ENCODE assay signal across 30 cellular contexts in the genomic region with DNA sequence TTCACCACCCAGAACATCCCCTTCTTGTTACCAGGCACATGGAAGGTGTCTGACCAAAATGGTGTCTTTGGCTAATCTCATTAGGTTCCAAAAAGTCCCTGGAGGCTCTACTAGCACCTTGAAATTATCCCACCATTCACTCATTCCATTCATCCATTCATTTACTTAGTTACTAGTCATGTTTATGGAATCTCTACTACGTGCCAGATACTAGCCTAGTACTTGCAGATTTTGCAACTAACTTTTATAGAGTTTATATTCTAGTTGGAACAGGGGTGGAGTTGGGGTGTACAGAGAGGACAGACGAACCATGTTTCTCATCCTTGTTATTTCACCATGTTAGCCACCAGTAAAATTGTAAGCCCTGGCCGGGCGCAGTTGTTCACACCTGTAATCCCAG. TPM values are rescaled to one million over a fixed set of nuclear protein-coding genes. Genes with fewer than 3 reads are reported as not detected.
A peak's percentile ranks its signal among the peaks of the same experiment; 100 is the strongest.
DNase-seq lines count a peak whose midpoint lies in the region; FAIRE-seq and TF ChIP-seq lines count a peak whose summit lies in the region.
"Had no signal": no experiment of that assay in that cellular context is flagged by ENCODE, and none has a peak within 500 bp of the region (broad histone marks: within the 10 kb centered on the region; RNA-seq: fewer than 3 reads in every experiment).

No MANE protein-coding gene starts in this region.

- FAIRE-seq in keratinocyte (lab: Jason Lieb, UNC) = no peak
- FAIRE-seq: islet of Langerhans had no signal

- H3K27ac ChIP-seq in Karpas-422 (ENCODE audit: low read length) (no peak overlapping the region), keratinocyte (ENCODE audit: control insufficient read depth, insufficient read depth, low read length) (no peak overlapping the region)
- H3K27ac ChIP-seq: ascending aorta, esophagus squamous epithelium, left ventricle myocardium inferior, spleen, upper lobe of right lung had no signal

- H3K9ac ChIP-seq in Karpas-422 (ENCODE audit: low read length) (no peak overlapping the region), keratinocyte (ENCODE audit: control insufficient read depth, extremely low read depth, insufficient read depth, low read length) (no peak overlapping the region)
- H3K9ac ChIP-seq: SK-N-SH had no signal

- DNase-seq in BJ (ENCODE audit: low read depth) (peak; percentile 46), Karpas-422 (peak; percentile 35), epithelial cell of esophagus (ENCODE audit: low read depth) (peak; percentile 54), keratinocyte (ENCODE audit: low read depth, low spot score) (no peak), NCI-H510A treated with DMSO at 0.1 percent for 48 hours (lab: John Stamatoyannopoulos, UW) (no peak), GF-D8 (lab: John Stamatoyannopoulos, UW) (no peak), GM19240 (ENCODE audit: insufficient read length, low spot score) (no peak), mesenteric fat pad (ENCODE audit: low spot score) (no peak)
- DNase-seq: activated B cell treated with CpG ODN at 0.5 μM for 24 hours; activated CD4-positive, alpha-beta T cell treated with anti-CD3 and anti-CD28 coated beads, Interleukin-2, amount 50 U/mL, for 1 hour; activated effector memory CD4-positive, alpha-beta T cell treated with Interleukin-2 at 50 U/mL for 16 hours; activated naive CD8-positive, alpha-beta T cell treated with anti-CD3 and anti-CD28 coated beads, Interleukin-2, amount 10 ng/mL, durations not matched to agents 7 days and 5 days; activated T-cell treated with anti-CD3 and anti-CD28 coated beads, Interleukin-2, amount 50 U/mL, for 1 hour; DMS79 treated with DMSO at 0.1 percent for 48 hours; esophagus squamous epithelium; H7; left ventricle myocardium inferior; NCI-H1092; NCI-H187; NCI-H2171; NCI-H524; OCI-M1; right cardiac atrium; SK-N-SH; spleen; stimulated activated CD4-positive, alpha-beta T cell treated with anti-CD3 and anti-CD28 coated beads, Interleukin-2, amount 100 ng/mL, for 24 hours; stimulated activated naive CD8-positive, alpha-beta T cell treated with anti-CD3 and anti-CD28 coated beads, Interleukin-15, Interleukin-2, amounts not matched to agents 100 U/mL and 50 U/mL, for 24 hours; upper lobe of right lung had no signal

- TF ChIP-seq CTCF in BJ (IDR thresholded peaks at IDR 0.05; ENCODE audit: insufficient read depth, low read depth, low read length) (no peak), epithelial cell of esophagus (IDR thresholded peaks at IDR 0.05; ENCODE audit: insufficient read depth, low read depth, low read length, missing control alignments) (no peak), keratinocyte (optimal IDR thresholded peaks at IDR 0.05 in 1 of 3, IDR thresholded peaks at IDR 0.05 in 1 of 3, conservative IDR thresholded peaks at IDR 0.05 in 1 of 3; ENCODE audit: extremely low read depth in 1 of 3, insufficient read depth in 2 of 3, low read length in 3 of 3) (no peak)

- POLR2A ChIA-PET in BJ (lab: Charles Lee) = no interaction called here

- H3K27me3 ChIP-seq in BJ (ENCODE audit: control insufficient read depth, insufficient read depth, low read length) (no peaks in the 10 kb centered on the region), Karpas-422 (ENCODE audit: low read length) (no peaks in the 10 kb centered on the region), keratinocyte (ENCODE audit: control insufficient read depth, extremely low read depth, insufficient read depth, low read length) (no peaks in the 10 kb centered on the region)
- H3K27me3 ChIP-seq: ascending aorta, esophagus squamous epithelium, upper lobe of right lung had no signal

- H3K4me1 ChIP-seq in Karpas-422 (ENCODE audit: low read length) (peaks cover 13% of the 10 kb centered on the region), keratinocyte (ENCODE audit: control insufficient read depth, extremely low read depth, insufficient read depth, low read length) (peaks cover 5% of the 10 kb centered on the region)
- H3K4me1 ChIP-seq: ascending aorta, upper lobe of right lung had no signal

- H3K79me2 ChIP-seq in Karpas-422 (ENCODE audit: low read length) (peaks cover 13% of the 10 kb centered on the region), keratinocyte (ENCODE audit: control insufficient read depth, insufficient read depth, low read length) (peaks cover 10% of the 10 kb centered on the region)

- H3K9me1 ChIP-seq in keratinocyte (ENCODE audit: control insufficient read depth, extremely low read depth, insufficient read depth, low read length) = no peaks in the 10 kb centered on the region

- H3K4me3 ChIP-seq in BJ (ENCODE audit: low read depth, low read length) (no peak overlapping the region), Karpas-422 (ENCODE audit: low read length) (no peak overlapping the region), epithelial cell of esophagus (ENCODE audit: low read length) (no peak overlapping the region), keratinocyte (ENCODE audit: control insufficient read depth in 2 of 3, extremely low read depth in 1 of 3, insufficient read depth in 2 of 3, low read depth in 1 of 3, low read length in 3 of 3) (no peak overlapping the region)
- H3K4me3 ChIP-seq: ascending aorta, esophagus squamous epithelium, left ventricle myocardium inferior, spleen, upper lobe of right lung had no signal

- no peak overlapping the region for H3K4me2 ChIP-seq in Karpas-422 (ENCODE audit: low read depth, low read length, poor library complexity, severe bottlenecking)
- H3K4me2 ChIP-seq in keratinocyte (ENCODE audit: control insufficient read depth, extremely low read depth, insufficient read depth, low read depth, low read length) = no peak overlapping the region
- H3K4me2 ChIP-seq: SK-N-SH had no signal

- H3K9me2 ChIP-seq in Karpas-422 (replicated peaks; ENCODE audit: insufficient read depth, low read length) = no peaks in the 10 kb centered on the region
- H3K9me2 ChIP-seq: SK-N-SH had no signal

- no peak overlapping the region for H2AFZ ChIP-seq in Karpas-422 (ENCODE audit: low read length)
- H2AFZ ChIP-seq in keratinocyte (ENCODE audit: control insufficient read depth, low read length) = peak overlapping the region; percentile 19

- CTCF ChIA-PET in BJ (lab: Yijun Ruan, JAX) = no interaction called here

- no peaks in the 10 kb centered on the region for H3K36me3 ChIP-seq in BJ (ENCODE audit: control insufficient read depth, insufficient read depth, low read length)
- H3K36me3 ChIP-seq in Karpas-422 (ENCODE audit: insufficient read depth, low read length) = no peaks in the 10 kb centered on the region
- H3K36me3 ChIP-seq in keratinocyte (ENCODE audit: control insufficient read depth in 2 of 2, extremely low read depth in 1 of 2, insufficient read depth in 2 of 2, low read length in 2 of 2) = no peaks in the 10 kb centered on the region
- H3K36me3 ChIP-seq: ascending aorta, esophagus squamous epithelium, left ventricle myocardium inferior, spleen, upper lobe of right lung had no signal

- dilution Hi-C loops in keratinocyte (cut with MboI; ENCODE audit: extremely low pct_ligation_motif_present, low sequenced_read_pairs) = no loop called here

- H3K9me3 ChIP-seq in Karpas-422 (ENCODE audit: low read length) = no peaks in the 10 kb centered on the region
- H3K9me3 ChIP-seq in keratinocyte (ENCODE audit: control insufficient read depth, low read depth, low read length) = no peaks in the 10 kb centered on the region
- H3K9me3 ChIP-seq: ascending aorta, esophagus squamous epithelium, left ventricle myocardium inferior, SK-N-SH, spleen, upper lobe of right lung had no signal

- H4K20me1 ChIP-seq in Karpas-422 (ENCODE audit: insufficient read depth, low read depth, low read length) (peaks cover 2% of the 10 kb centered on the region; the same call in 1 of the 2 replicates), keratinocyte (ENCODE audit: control insufficient read depth, extremely low read depth, insufficient read depth, low read length) (peaks cover 1% of the 10 kb centered on the region)

RNA-seq across cellular contexts. Expression of a gene that starts 4.0 kb away (rescaled TPM):
- polyA plus RNA-seq in BJ (2011; rRNA removed) (22.3 and 36.1 TPM in 2 replicates), keratinocyte (54.2 to 118 TPM (median 66.6 TPM) in 3 replicates)
- polyA minus RNA-seq in BJ (2011; rRNA and poly(A)+ RNA removed) = 18.0 and 31.1 TPM in 2 replicates
- 68.3 and 103 TPM in 2 replicates for total RNA-seq in Karpas-422 (2014; rRNA removed; shearing (Covaris generic); ENCODE audit: low replicate concordance)
- polyA plus RNA-seq in keratinocyte (2011; ENCODE audit: low read depth) = 116 TPM
- polyA plus RNA-seq in keratinocyte (2011; cell fraction: cytosol; rRNA removed) = 42.0 and 65.6 TPM in 2 replicates
- polyA plus RNA-seq in keratinocyte (2011; cell fraction: nucleus; rRNA removed) = 67.6 and 123 TPM in 2 replicates
- polyA plus RNA-seq in keratinocyte (2012; ENCODE audit: low replicate concordance) = 50.9 and 97.9 TPM in 2 replicates
- 25.8 to 78.9 TPM (median 30.2 TPM) in 3 replicates for polyA minus RNA-seq in keratinocyte
- 30.3 TPM for polyA minus RNA-seq in keratinocyte (2011; cell fraction: cytosol; rRNA and poly(A)+ RNA removed)
- polyA minus RNA-seq in keratinocyte (2011; cell fraction: nucleus; rRNA and poly(A)+ RNA removed) = 74.6 and 104 TPM in 2 replicates
- 60.1 TPM for total RNA-seq in mesenteric fat pad

RNA-seq across cellular contexts. Expression of a gene that starts 23.1 kb away (rescaled TPM):
- polyA plus RNA-seq in BJ (2011; rRNA removed) (48.0 and 103 TPM in 2 replicates), keratinocyte (88.2 to 179 TPM (median 100 TPM) in 3 replicates)
- 38.4 and 41.0 TPM in 2 replicates for polyA minus RNA-seq in BJ (2011; rRNA and poly(A)+ RNA removed)
- total RNA-seq in Karpas-422 (2014; rRNA removed; shearing (Covaris generic); ENCODE audit: low replicate concordance) = 89.8 and 170 TPM in 2 replicates
- polyA plus RNA-seq in keratinocyte (2011; ENCODE audit: low read depth) = 66.9 TPM
- polyA plus RNA-seq in keratinocyte (2011; cell fraction: cytosol; rRNA removed) = 96.3 and 174 TPM in 2 replicates
- 28.7 and 45.1 TPM in 2 replicates for polyA plus RNA-seq in keratinocyte (2011; cell fraction: nucleus; rRNA removed)
- polyA plus RNA-seq in keratinocyte (2012; ENCODE audit: low replicate concordance) = 116 and 146 TPM in 2 replicates
- polyA minus RNA-seq in keratinocyte = 13.0 to 69.0 TPM (median 42.0 TPM) in 3 replicates
- 71.0 TPM for polyA minus RNA-seq in keratinocyte (2011; cell fraction: cytosol; rRNA and poly(A)+ RNA removed)
- 16.0 and 26.8 TPM in 2 replicates for polyA minus RNA-seq in keratinocyte (2011; cell fraction: nucleus; rRNA and poly(A)+ RNA removed)
- total RNA-seq in mesenteric fat pad = 68.0 TPM

Comparison
In these comparisons a context has a peak if more than half of its experiments do, and no peak if none do; other contexts are left out.
1. DNase-seq: peak in BJ (single experiment), Karpas-422 (single experiment) and epithelial cell of esophagus (single experiment); none in keratinocyte (single experiment), NCI-H510A treated with DMSO at 0.1 percent for 48 hours (single experiment), GF-D8 (single experiment), GM19240 (single experiment) and mesenteric fat pad (single experiment).